ENCODE assay signal across 17 cellular contexts in the genomic region with DNA sequence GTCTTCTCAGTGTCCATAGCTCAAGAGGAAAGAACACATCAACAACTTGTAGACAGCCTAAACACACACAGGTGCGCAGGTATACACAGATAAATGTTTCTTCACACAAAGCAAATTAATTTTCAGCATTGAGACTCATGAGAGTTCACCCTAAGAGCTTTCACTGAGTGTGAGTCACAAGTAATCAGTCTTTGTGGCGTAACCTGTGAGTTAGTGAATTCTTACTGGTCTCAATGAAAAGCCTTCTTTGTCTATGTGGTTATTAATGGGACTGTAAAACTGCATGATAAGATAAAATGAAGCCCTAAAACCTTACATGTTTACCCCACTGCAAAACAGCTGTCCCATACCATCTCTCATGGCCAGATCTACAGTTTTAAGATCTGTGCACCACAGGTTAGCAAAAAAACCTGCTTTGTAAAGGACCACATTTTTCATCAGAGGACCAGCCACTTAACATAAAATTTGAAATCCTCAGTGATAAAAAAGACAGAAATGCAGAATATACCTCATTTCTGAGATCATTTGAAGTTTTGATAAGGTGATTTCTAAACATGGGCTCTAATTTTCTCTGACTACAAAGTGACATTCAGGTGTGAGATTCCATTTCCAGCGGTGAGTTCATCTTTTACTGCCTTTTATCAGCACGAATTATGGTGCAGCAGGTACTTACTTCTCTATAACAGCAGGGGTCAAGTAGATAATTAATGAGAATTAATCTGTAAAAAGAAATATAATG.
DNase-seq lines count a peak whose midpoint lies in the region; ATAC-seq, FAIRE-seq and TF ChIP-seq lines count a peak whose summit lies in the region.
"Had no signal": no experiment of that assay in that cellular context is flagged by ENCODE, and none has a peak within 500 bp of the region (broad histone marks: within the 10 kb centered on the region; RNA-seq: fewer than 3 reads in every experiment).

No MANE protein-coding gene starts in this region.

- peak; percentile 40 to 88 (median 79) for ATAC-seq in pancreas
- no peak for ATAC-seq in GM18907 (IDR thresholded peaks at IDR 0.05; ENCODE audit: unreplicated experiment)
- ATAC-seq: left lobe of liver had no signal

- peaks cover 15% of the 10 kb centered on the region for H3K36me3 Mint-ChIP-seq in Caco-2 (ENCODE audit: insufficient read depth, unreplicated experiment)
- H3K36me3 Mint-ChIP-seq: neural progenitor cell had no signal

- POLR2A ChIA-PET in Caco-2 (lab: Charles Lee), result no interaction called here
- POLR2A ChIA-PET in RWPE1 (lab: Yijun Ruan, JAX; ENCODE audit: low non-redundant PET), result no interaction called here

- H3K4me3 ChIP-seq in Caco-2 (ENCODE audit: low read depth, low read length) (no peak overlapping the region), fibroblast of mammary gland (ENCODE audit: control insufficient read depth, low read depth, low read length) (no peak overlapping the region), pancreas (no peak overlapping the region), MG63 (no peak overlapping the region)
- H3K4me3 ChIP-seq: coronary artery, neural progenitor cell had no signal

- no peaks in the 10 kb centered on the region for H3K27me3 Mint-ChIP-seq in Caco-2 (ENCODE audit: insufficient read depth, unreplicated experiment)

- peak overlapping the region; percentile 77 for H3K27ac ChIP-seq in RWPE1
- H3K27ac ChIP-seq in pancreas, result peak overlapping the region in 1 of 4 donors; percentile 38
- H3K27ac ChIP-seq: neural progenitor cell had no signal

- BruUV-seq in Caco-2 (replicated peaks; lab: Mats Ljungman, UMichigan), result no TSS peak

- H3K9me3 ChIP-seq in Caco-2 (no peaks in the 10 kb centered on the region; the same call in 1 of the 2 replicates), pancreas (no peaks in the 10 kb centered on the region), MG63 (no peaks in the 10 kb centered on the region)

- H3K36me3 ChIP-seq in Caco-2 (ENCODE audit: control insufficient read depth, insufficient read depth, low read length), result no peaks in the 10 kb centered on the region
- H3K36me3 ChIP-seq in pancreas, result no peaks in the 10 kb centered on the region
- no peaks in the 10 kb centered on the region for H3K36me3 ChIP-seq in MG63
- H3K36me3 ChIP-seq: neural progenitor cell had no signal

- intact Hi-C loops in Caco-2 (cut with micrococcal nuclease; ENCODE audit: unreplicated experiment), result loop anchor here (1.0 to 10.0 kb wide), 3 partner anchors 109 to 385 kb away; no protein-coding TSS in a partner anchor
- intact Hi-C loops in pancreas (cut with DNase I), result no loop called here

- DNase-seq in Caco-2 (peak; percentile 56 to 65), RWPE1 (ENCODE audit: low spot score) (peak; percentile 81), fibroblast of mammary gland (ENCODE audit: low read depth) (peak; percentile 54), pancreas (no peak), NOMO-1 treated with DMSO at 0.1 percent for 48 hours (lab: John Stamatoyannopoulos, UW; ENCODE audit: unreplicated experiment) (no peak), NCI-H510A treated with DMSO at 0.1 percent for 48 hours (lab: John Stamatoyannopoulos, UW) (no peak), MG63 (no peak)
- DNase-seq: activated effector memory CD4-positive, alpha-beta T cell treated with anti-CD3 and anti-CD28 coated beads, Interleukin-2, amount 50 U/mL, for 16 hours; AML-193; KBM-7; OCI-M1; stimulated activated CD8-positive, alpha-beta memory T cell treated with anti-CD3 and anti-CD28 coated beads, Interleukin-4, amount 100 ng/mL, for 48 hours; T-helper 2 cell had no signal

- peak overlapping the region; percentile 91 for H3K27ac Mint-ChIP-seq in Caco-2 (ENCODE audit: unreplicated experiment)
- H3K27ac Mint-ChIP-seq: neural progenitor cell had no signal

- CTCF ChIA-PET in Caco-2 (lab: Charles Lee), result no interaction called here
- CTCF ChIA-PET in RWPE1 (lab: Yijun Ruan, JAX), result interaction anchor here (0.6 kb wide), 2 partner anchors 52 to 1353 kb away, joined by 3 to 4 read pairs; no protein-coding TSS in a partner anchor

- peaks cover 40% of the 10 kb centered on the region for H3K4me1 Mint-ChIP-seq in Caco-2 (ENCODE audit: low read depth, unreplicated experiment)

- peak overlapping the region; percentile 33 for H3K4me3 Mint-ChIP-seq in Caco-2 (ENCODE audit: unreplicated experiment)
- H3K4me3 Mint-ChIP-seq: neural progenitor cell had no signal

- FAIRE-seq in pancreas (lab: Jason Lieb, UNC), result no peak

- TF ChIP-seq CTCF in Caco-2 (IDR thresholded peaks at IDR 0.05; ENCODE audit: insufficient read depth in 1 of 2, low read depth in 1 of 2, low read length in 1 of 2, severe bottlenecking in 1 of 2, unreplicated experiment in 1 of 2), result no peak
- no peak for TF ChIP-seq CTCF in RWPE1 (conservative IDR thresholded peaks at IDR 0.05; ENCODE audit: low read depth)
- TF ChIP-seq CTCF in fibroblast of mammary gland (conservative IDR thresholded peaks at IDR 0.05; ENCODE audit: control insufficient read depth, insufficient read depth, low read depth, low read length), result no peak
- TF ChIP-seq CTCF in pancreas (IDR thresholded peaks at IDR 0.05), result no peak

- no peaks in the 10 kb centered on the region for H3K27me3 ChIP-seq in Caco-2 (replicated peaks; ENCODE audit: control insufficient read depth, insufficient read depth, low read length)
- no peaks in the 10 kb centered on the region for H3K27me3 ChIP-seq in pancreas
- no peaks in the 10 kb centered on the region for H3K27me3 ChIP-seq in MG63
- H3K27me3 ChIP-seq: neural progenitor cell had no signal

- peaks cover 46% of the 10 kb centered on the region for H3K9me3 Mint-ChIP-seq in Caco-2 (ENCODE audit: unreplicated experiment)

- 56 to 58% methylated on average over 4 of the region's 4 CpGs for WGBS in pancreas, 2 donors

- H3K4me1 ChIP-seq in Caco-2, result peaks cover 46% of the 10 kb centered on the region
- peaks cover 0 to 9% (median 0%) of the 10 kb centered on the region in 3 donors for H3K4me1 ChIP-seq in pancreas

Comparison
In these comparisons a context has a peak if more than half of its experiments do, and no peak if none do; other contexts are left out.
1. DNase-seq: peak in Caco-2 (2 of 2), RWPE1 (single experiment) and fibroblast of mammary gland (single experiment); none in pancreas (0 of 6), NOMO-1 treated with DMSO at 0.1 percent for 48 hours (single experiment), NCI-H510A treated with DMSO at 0.1 percent for 48 hours (single experiment) and MG63 (single experiment).